ENCODE assay signal across 8 cellular contexts in genomic region chr11:96074551-96075309, GRCh38.
DNase-seq lines count a peak whose midpoint lies in the region; ATAC-seq and TF ChIP-seq lines count a peak whose summit lies in the region.

No MANE protein-coding gene starts in this region.

- H3K27me3 ChIP-seq in mesenchymal stem cell (ENCODE audit: control insufficient read depth in 1 of 2, insufficient read depth in 1 of 2, low read length in 2 of 2) (no peaks in the 10 kb centered on the region), thyroid gland (no peaks in the 10 kb centered on the region)

- H3K4me1 ChIP-seq in mesenchymal stem cell (ENCODE audit: control insufficient read depth, insufficient read depth, low read depth, low read length): peaks cover 11% of the 10 kb centered on the region
- peaks cover 5 to 26% of the 10 kb centered on the region in 2 donors for H3K4me1 ChIP-seq in thyroid gland

- peaks cover 31 to 38% (median 32%) of the 10 kb centered on the region in 3 donors for H3K4me1 Mint-ChIP-seq in IgD-negative memory B cell

- H3K23ac ChIP-seq in mesenchymal stem cell (ENCODE audit: low read length in 2 of 2): no peak overlapping the region

- H3K9me3 Mint-ChIP-seq in IgD-negative memory B cell: no peaks in the 10 kb centered on the region

- H2AK5ac ChIP-seq in mesenchymal stem cell (ENCODE audit: low read length, severe bottlenecking): peak overlapping the region; percentile 23

- TF ChIP-seq POLR2A in thyroid gland (IDR thresholded peaks at IDR 0.05): no peak

- no peak overlapping the region for H2BK5ac ChIP-seq in mesenchymal stem cell (ENCODE audit: low read depth, low read length, poor library complexity, severe bottlenecking)

- peak overlapping the region; percentile 38; the same call in 1 of the 2 replicates for H3K4me3 ChIP-seq in GM08714 (ENCODE audit: low read length)
- H3K4me3 ChIP-seq in mesenchymal stem cell (ENCODE audit: insufficient read depth in 1 of 2, low read depth in 1 of 2, low read length in 2 of 2): no peak overlapping the region
- no peak overlapping the region for H3K4me3 ChIP-seq in thyroid gland (replicated peaks in 1 of 3)

- peaks cover 12% of the 10 kb centered on the region for H3K79me1 ChIP-seq in mesenchymal stem cell (replicated peaks; ENCODE audit: low read length, poor library complexity, severe bottlenecking)

- intact Hi-C loops in thyroid gland (cut with DNase I): no loop called here
- intact Hi-C loops in left colon (cut with DNase I, micrococcal nuclease): no loop called here

- peaks cover 3% of the 10 kb centered on the region for H3K36me3 Mint-ChIP-seq in IgD-negative memory B cell

- no peak overlapping the region for H4K91ac ChIP-seq in mesenchymal stem cell (ENCODE audit: low read length)

- H3K4ac ChIP-seq in mesenchymal stem cell (ENCODE audit: low read depth in 1 of 2, low read length in 2 of 2): no peak overlapping the region

- no peaks in the 10 kb centered on the region for H3K9me3 ChIP-seq in mesenchymal stem cell (ENCODE audit: control insufficient read depth, low read length)
- H3K9me3 ChIP-seq in thyroid gland: no peaks in the 10 kb centered on the region

- H3K4me2 ChIP-seq in mesenchymal stem cell (ENCODE audit: low read length, poor library complexity, severe bottlenecking): no peak overlapping the region

- H3K27ac Mint-ChIP-seq in IgD-negative memory B cell: peak overlapping the region in 2 of 3 donors; percentile 57 to 65

- H3K9ac ChIP-seq in mesenchymal stem cell (ENCODE audit: low read length): no peak overlapping the region

- no peaks in the 10 kb centered on the region for H3K27me3 Mint-ChIP-seq in IgD-negative memory B cell

- H3K27ac ChIP-seq in mesenchymal stem cell (ENCODE audit: low read length, poor library complexity, severe bottlenecking) (peak overlapping the region; percentile 18), thyroid gland (peak overlapping the region in 1 of 3 donors; percentile 10)

- DNase-seq in mesenchymal stem cell (no peak), thyroid gland (no peak), left colon (no peak)

- no peak overlapping the region for H2BK12ac ChIP-seq in mesenchymal stem cell (ENCODE audit: low read length in 2 of 2)

- H4K8ac ChIP-seq in mesenchymal stem cell (ENCODE audit: low read length): no peak overlapping the region

- TF ChIP-seq CTCF in thyroid gland (IDR thresholded peaks at IDR 0.05): no peak

- no peak overlapping the region for H2AFZ ChIP-seq in mesenchymal stem cell (ENCODE audit: low read depth, low read length)

- peak overlapping the region in 3 of 4 donors; percentile 35 to 72 (median 47) for H3K4me3 Mint-ChIP-seq in IgD-negative memory B cell

- H2BK15ac ChIP-seq in mesenchymal stem cell (ENCODE audit: low read depth, poor library complexity, severe bottlenecking): no peak overlapping the region

- H3K36me3 ChIP-seq in mesenchymal stem cell (ENCODE audit: control insufficient read depth in 1 of 2, insufficient read depth in 2 of 2, low read depth in 1 of 2, low read length in 2 of 2) (peaks cover 3 to 12% of the 10 kb centered on the region in 2 experiments), thyroid gland (no peaks in the 10 kb centered on the region)

- H3K18ac ChIP-seq in mesenchymal stem cell (ENCODE audit: low read depth in 1 of 2, low read length in 2 of 2): no peak overlapping the region

- ATAC-seq in GM19043 (IDR thresholded peaks at IDR 0.05; ENCODE audit: low read depth, unreplicated experiment): peak; percentile 34
- ATAC-seq in HG02610 (IDR thresholded peaks at IDR 0.05; ENCODE audit: unreplicated experiment): no peak
- ATAC-seq in left colon: no peak
- ATAC-seq in HG03039 (IDR thresholded peaks at IDR 0.05; ENCODE audit: unreplicated experiment): no peak

- H3K14ac ChIP-seq in mesenchymal stem cell (ENCODE audit: low read length in 2 of 2): no peak overlapping the region

- WGBS in mesenchymal stem cell: 90% methylated on average over 8 of the region's 11 CpGs
- 78 to 82% methylated on average over 11 of the region's 11 CpGs for WGBS in thyroid gland, 2 donors

- no peak overlapping the region for H2BK120ac ChIP-seq in mesenchymal stem cell (ENCODE audit: low read depth, low read length)
